In the genomic region with DNA sequence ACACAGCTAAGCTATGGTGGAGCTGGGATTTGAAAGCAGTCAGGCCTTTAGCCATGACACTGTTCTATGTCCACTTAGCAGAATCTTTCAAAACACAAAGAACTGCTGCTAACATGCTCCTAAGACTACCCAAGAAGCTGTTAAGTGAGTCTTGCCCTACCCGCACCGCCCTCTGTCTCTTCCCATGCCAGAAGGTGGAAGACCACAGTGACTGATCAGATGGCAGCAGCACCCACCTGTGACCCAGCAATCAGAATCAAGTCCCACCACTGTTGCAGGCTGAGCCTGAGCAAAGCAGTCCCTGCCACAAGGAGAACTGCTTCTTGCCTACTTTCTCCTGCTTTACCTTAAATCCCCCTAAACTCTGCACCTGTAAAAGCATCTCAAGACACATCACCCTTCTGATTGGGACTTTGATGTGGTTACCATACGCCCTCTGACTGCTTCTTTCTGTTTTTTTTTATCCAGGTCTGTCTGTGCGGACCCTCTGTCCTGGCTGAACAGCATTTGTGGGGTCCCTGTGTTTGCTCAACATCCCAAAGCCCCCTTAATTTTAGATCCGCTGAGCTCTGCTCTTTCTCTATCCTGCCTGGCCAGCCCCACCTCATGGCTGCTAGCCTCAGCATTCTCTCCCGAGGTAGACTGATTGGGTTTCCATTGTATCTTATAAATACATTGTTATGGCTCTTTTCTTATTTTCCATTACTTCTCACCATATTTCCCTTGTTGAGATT, we compare ENCODE assay signal across 26 cellular contexts. TPM values are rescaled to one million over a fixed set of nuclear protein-coding genes. Genes with fewer than 3 reads are reported as not detected.
DNase-seq lines count a peak whose midpoint lies in the region; ATAC-seq and TF ChIP-seq lines count a peak whose summit lies in the region.
"Had no signal": no experiment of that assay in that cellular context is flagged by ENCODE, and none has a peak within 500 bp of the region (broad histone marks: within the 10 kb centered on the region; RNA-seq: fewer than 3 reads in every experiment).

No MANE protein-coding gene starts in this region.

- no peaks in the 10 kb centered on the region for H3K27me3 ChIP-seq in testis
- H3K27me3 ChIP-seq: BLaER1 treated with 17β-estradiol and CSF1 and Interleukin-3, amounts not matched to agents 10 nM and 100 nM had no signal

- no peak overlapping the region for H3K4me3 ChIP-seq in testis
- H3K4me3 ChIP-seq: BLaER1 treated with 17β-estradiol and CSF1 and Interleukin-3, amounts not matched to agents 10 nM and 100 nM; GM12878; GM23338; HAP-1; PC-9 had no signal

- H3K4me3 Mint-ChIP-seq in activated naive CD8-positive, alpha-beta T cell treated with anti-CD3 and anti-CD28 coated beads for 36 hours: no peak overlapping the region
- no peak overlapping the region for H3K4me3 Mint-ChIP-seq in activated naive CD8-positive, alpha-beta T cell treated with anti-CD3 and anti-CD28 coated beads, Interleukin-2, amount 50 U/mL, for 24 hours
- H3K4me3 Mint-ChIP-seq in effector memory CD8-positive, alpha-beta T cell: no peak overlapping the region
- H3K4me3 Mint-ChIP-seq in type B pancreatic cell: no peak overlapping the region
- H3K4me3 Mint-ChIP-seq: CD4-positive, alpha-beta T cell; GM23338 had no signal

- 88 to 99% methylated on average over 6 of the region's 6 CpGs for whole genome bisulfite sequencing in testis, 2 donors

- no peak for TF ChIP-seq POLR2A in testis (IDR thresholded peaks at IDR 0.05)

- peaks cover 3% of the 10 kb centered on the region for H3K9me3 Mint-ChIP-seq in activated naive CD8-positive, alpha-beta T cell treated with anti-CD3 and anti-CD28 coated beads for 36 hours
- H3K9me3 Mint-ChIP-seq in activated naive CD8-positive, alpha-beta T cell treated with anti-CD3 and anti-CD28 coated beads, Interleukin-2, amount 50 U/mL, for 24 hours: no peaks in the 10 kb centered on the region
- no peaks in the 10 kb centered on the region for H3K9me3 Mint-ChIP-seq in effector memory CD8-positive, alpha-beta T cell
- peaks cover 19% of the 10 kb centered on the region for H3K9me3 Mint-ChIP-seq in type B pancreatic cell
- H3K9me3 Mint-ChIP-seq: CD4-positive, alpha-beta T cell had no signal

- H3K36me3 ChIP-seq in KOPT-K1 (ENCODE audit: insufficient read depth, low read length): no peaks in the 10 kb centered on the region
- no peaks in the 10 kb centered on the region for H3K36me3 ChIP-seq in testis (ENCODE audit: low read depth, missing control alignments)
- H3K36me3 ChIP-seq: HAP-1 had no signal

- ATAC-seq in activated naive CD8-positive, alpha-beta T cell treated with anti-CD3 and anti-CD28 coated beads, Interleukin-2, amount 50 U/mL, for 24 hours: no peak
- ATAC-seq in effector memory CD8-positive, alpha-beta T cell (replicated peaks): no peak
- ATAC-seq: GM12878, GM23338 had no signal

- H3K4me1 Mint-ChIP-seq in activated naive CD8-positive, alpha-beta T cell treated with anti-CD3 and anti-CD28 coated beads for 36 hours: peaks cover 25% of the 10 kb centered on the region
- peaks cover 28% of the 10 kb centered on the region for H3K4me1 Mint-ChIP-seq in activated naive CD8-positive, alpha-beta T cell treated with anti-CD3 and anti-CD28 coated beads, Interleukin-2, amount 50 U/mL, for 24 hours
- H3K4me1 Mint-ChIP-seq in effector memory CD8-positive, alpha-beta T cell (ENCODE audit: low read depth in 2 of 2): peaks cover 0 to 4% of the 10 kb centered on the region in 2 donors
- H3K4me1 Mint-ChIP-seq in type B pancreatic cell (ENCODE audit: unreplicated experiment): peaks cover 5% of the 10 kb centered on the region

- intact Hi-C loops in testis (cut with DNase I; ENCODE audit: low total_unique reads): no loop called here

- peaks cover 6% of the 10 kb centered on the region for H3K4me1 ChIP-seq in testis

- H3K9me3 ChIP-seq in KOPT-K1 (ENCODE audit: insufficient read depth, low read length, poor library complexity, severe bottlenecking) (no peaks in the 10 kb centered on the region), testis (no peaks in the 10 kb centered on the region)
- H3K9me3 ChIP-seq: HAP-1, SK-N-SH had no signal

- no peaks in the 10 kb centered on the region for H3K27me3 Mint-ChIP-seq in activated naive CD8-positive, alpha-beta T cell treated with anti-CD3 and anti-CD28 coated beads for 36 hours
- H3K27me3 Mint-ChIP-seq in activated naive CD8-positive, alpha-beta T cell treated with anti-CD3 and anti-CD28 coated beads, Interleukin-2, amount 50 U/mL, for 24 hours: no peaks in the 10 kb centered on the region
- peaks cover 0 to 9% of the 10 kb centered on the region in 2 donors for H3K27me3 Mint-ChIP-seq in effector memory CD8-positive, alpha-beta T cell
- no peaks in the 10 kb centered on the region for H3K27me3 Mint-ChIP-seq in type B pancreatic cell
- H3K27me3 Mint-ChIP-seq: CD4-positive, alpha-beta T cell had no signal

- H3K27ac ChIP-seq in KOPT-K1 (ENCODE audit: low read depth, low read length, poor library complexity, severe bottlenecking) (peak overlapping the region; percentile 7), testis (no peak overlapping the region)
- H3K27ac ChIP-seq: BLaER1 treated with 17β-estradiol and CSF1 and Interleukin-3, amounts not matched to agents 10 nM and 100 nM; PC-9 had no signal

- H3K36me3 Mint-ChIP-seq in activated naive CD8-positive, alpha-beta T cell treated with anti-CD3 and anti-CD28 coated beads for 36 hours: peaks cover 6% of the 10 kb centered on the region
- no peaks in the 10 kb centered on the region for H3K36me3 Mint-ChIP-seq in activated naive CD8-positive, alpha-beta T cell treated with anti-CD3 and anti-CD28 coated beads, Interleukin-2, amount 50 U/mL, for 24 hours (ENCODE audit: low read depth)
- peaks cover 16% of the 10 kb centered on the region for H3K36me3 Mint-ChIP-seq in effector memory CD8-positive, alpha-beta T cell (ENCODE audit: insufficient read depth)
- H3K36me3 Mint-ChIP-seq in type B pancreatic cell: peaks cover 3% of the 10 kb centered on the region

- TF ChIP-seq CTCF in type B pancreatic cell (conservative IDR thresholded peaks at IDR 0.05): no peak
- TF ChIP-seq CTCF in testis (IDR thresholded peaks at IDR 0.05): no peak

- H3K27ac Mint-ChIP-seq in activated naive CD8-positive, alpha-beta T cell treated with anti-CD3 and anti-CD28 coated beads for 36 hours: peak overlapping the region; percentile 25
- no peak overlapping the region for H3K27ac Mint-ChIP-seq in activated naive CD8-positive, alpha-beta T cell treated with anti-CD3 and anti-CD28 coated beads, Interleukin-2, amount 50 U/mL, for 24 hours
- peak overlapping the region; percentile 21 to 26 for H3K27ac Mint-ChIP-seq in effector memory CD8-positive, alpha-beta T cell
- H3K27ac Mint-ChIP-seq in type B pancreatic cell: peak overlapping the region; percentile 5
- H3K27ac Mint-ChIP-seq: CD4-positive, alpha-beta T cell; GM23338 had no signal

- no peak for DNase-seq in activated naive CD8-positive, alpha-beta T cell treated with anti-CD3 and anti-CD28 coated beads for 36 hours
- DNase-seq in activated naive CD8-positive, alpha-beta T cell treated with anti-CD3 and anti-CD28 coated beads, Interleukin-2, amount 50 U/mL, for 24 hours: no peak
- DNase-seq in effector memory CD8-positive, alpha-beta T cell: no peak
- DNase-seq in type B pancreatic cell (ENCODE audit: extremely low spot score, unreplicated experiment): no peak
- DNase-seq in SIG-M5 treated with dmso at 0.1 percent for 504 hours (lab: John Stamatoyannopoulos, UW; ENCODE audit: unreplicated experiment): no peak
- DNase-seq in testis: no peak
- no peak for DNase-seq in activated naive CD4-positive, alpha-beta T cell (lab: John Stamatoyannopoulos, UW)
- DNase-seq: CD4-positive, alpha-beta T cell; DMS53; Karpas-422; NCI-H1092 treated with DMSO at 0.1 percent for 48 hours; NCI-H1436; NCI-H187 treated with DMSO at 0.1 percent for 48 hours; NCI-H2107; NCI-H524; NCI-H774; NK-92 treated with Interleukin-12 subunit alpha and Interleukin-12 subunit beta, amount 100 ng/mL, for 24 hours; PC-9; SHP77; SK-N-SH; SW 1271 had no signal

RNA-seq across cellular contexts. Expression of a gene that starts 16.0 kb away (rescaled TPM):
- total RNA-seq in activated naive CD8-positive, alpha-beta T cell treated with anti-CD3 and anti-CD28 coated beads for 36 hours: 100 to 1,000 TPM; 109 to 111 TPM
- 181 and 202 TPM in 2 replicates for total RNA-seq in type B pancreatic cell (ENCODE audit: low replicate concordance)
- total RNA-seq in testis: 10 to 100 TPM; 82.0 to 96.6 TPM
- 100 TPM for polyA plus RNA-seq in testis (ENCODE audit: insufficient read depth, low read depth, low replicate concordance)
